Comparison of ENCODE assay signal across 8 cellular contexts in genomic region chr7:105352922-105353668, GRCh38. TPM values are rescaled to one million over a fixed set of nuclear protein-coding genes. Genes with fewer than 3 reads are reported as not detected.
DNase-seq lines count a peak whose midpoint lies in the region; TF ChIP-seq lines count a peak whose summit lies in the region.

No MANE protein-coding gene starts in this region.

- no peaks in the 10 kb centered on the region for H3K27me3 Mint-ChIP-seq in CD4-positive, alpha-beta memory T cell

- no peaks in the 10 kb centered on the region for H3K36me3 Mint-ChIP-seq in CD4-positive, alpha-beta memory T cell

- TF ChIP-seq CTCF in choroid plexus epithelial cell (conservative IDR thresholded peaks at IDR 0.05; ENCODE audit: low read depth, low read length): no peak
- no peak for TF ChIP-seq CTCF in osteoblast (IDR thresholded peaks at IDR 0.05; ENCODE audit: extremely low read depth, low read depth, low read length)

- H3K36me3 ChIP-seq in CD4-positive, alpha-beta memory T cell (ENCODE audit: insufficient read depth, low read length): no peaks in the 10 kb centered on the region
- no peaks in the 10 kb centered on the region for H3K36me3 ChIP-seq in osteoblast (ENCODE audit: insufficient read depth, low read length)

- no peak overlapping the region for H3K4me3 ChIP-seq in CD4-positive, alpha-beta memory T cell (ENCODE audit: low read length in 2 of 2)
- H3K4me3 ChIP-seq in choroid plexus epithelial cell (ENCODE audit: low read depth, low read length) (no peak overlapping the region), osteoblast (ENCODE audit: insufficient read depth, low read length) (no peak overlapping the region)

- peaks cover 47 to 70% (median 57%) of the 10 kb centered on the region in 4 donors for H3K4me1 Mint-ChIP-seq in CD4-positive, alpha-beta memory T cell

- DNase-seq in CD4-positive, alpha-beta memory T cell: no peak
- DNase-seq in NCI-H226: peak; percentile 24
- DNase-seq in choroid plexus epithelial cell (ENCODE audit: low read depth): peak; percentile 13
- DNase-seq in osteoblast (ENCODE audit: insufficient read length, low spot score, missing footprints): no peak
- DNase-seq in NCI-H1436 treated with DMSO at 0.1 percent for 48 hours (lab: John Stamatoyannopoulos, UW): no peak
- DNase-seq in NCI-H2196 treated with DMSO at 0.1 percent for 48 hours (lab: John Stamatoyannopoulos, UW; ENCODE audit: unreplicated experiment): no peak
- DNase-seq in GM19238 (ENCODE audit: insufficient read length, low spot score): no peak
- DNase-seq in GF-D8 (lab: John Stamatoyannopoulos, UW): no peak

- no peaks in the 10 kb centered on the region for H3K27me3 ChIP-seq in CD4-positive, alpha-beta memory T cell (ENCODE audit: insufficient read depth, low read length)
- H3K27me3 ChIP-seq in osteoblast (ENCODE audit: insufficient read depth, low read length): no peaks in the 10 kb centered on the region

- peak overlapping the region in 7 of 8 donors; percentile 9 to 89 (median 79) for H3K4me3 Mint-ChIP-seq in CD4-positive, alpha-beta memory T cell

- peaks cover 78% of the 10 kb centered on the region for H3K79me2 ChIP-seq in osteoblast (ENCODE audit: insufficient read depth, low read length)

- H3K4me2 ChIP-seq in osteoblast (ENCODE audit: insufficient read depth, low read length): peak overlapping the region; percentile 66

- peaks cover 35% of the 10 kb centered on the region for H4K20me1 ChIP-seq in osteoblast (ENCODE audit: insufficient read depth, low read length)

- no peaks in the 10 kb centered on the region for H3K9me3 ChIP-seq in CD4-positive, alpha-beta memory T cell (ENCODE audit: control insufficient read depth in 1 of 2, low read length in 2 of 2)
- H3K9me3 ChIP-seq in osteoblast (ENCODE audit: low read depth, low read length): no peaks in the 10 kb centered on the region

- H3K9me3 Mint-ChIP-seq in CD4-positive, alpha-beta memory T cell: no peaks in the 10 kb centered on the region

- intact Hi-C loops in CD4-positive, alpha-beta memory T cell (cut with micrococcal nuclease): loop anchor here (1.0 to 5.0 kb wide), 3 partner anchors 35 to 371 kb away; partner anchors contain the start of gene SRPK2

- peaks cover 74% of the 10 kb centered on the region for H3K4me1 ChIP-seq in CD4-positive, alpha-beta memory T cell (ENCODE audit: insufficient read depth, low read length)
- H3K4me1 ChIP-seq in osteoblast (ENCODE audit: insufficient read depth, low read length): peaks cover 33% of the 10 kb centered on the region

- peak overlapping the region; percentile 80 to 97 (median 96) for H3K27ac Mint-ChIP-seq in CD4-positive, alpha-beta memory T cell

- POLR2A ChIA-PET in CD4-positive, alpha-beta memory T cell (lab: Charles Lee; ENCODE audit: partially characterized antibody): interaction anchor here (0.9 to 5.2 kb wide), 11 partner anchors 9 to 369 kb away, joined by 3 to 48 read pairs (median 5); partner anchors contain the start of genes KMT2E and SRPK2

- H2AFZ ChIP-seq in osteoblast (ENCODE audit: low read length): no peak overlapping the region

- CTCF ChIA-PET in CD4-positive, alpha-beta memory T cell (lab: Charles Lee; ENCODE audit: partially characterized antibody): interaction anchor here (0.6 to 2.7 kb wide), 14 partner anchors 10 to 340 kb away, joined by 3 to 8 read pairs (median 4); partner anchors contain the start of gene SRPK2

- peak overlapping the region; percentile 28 for H3K27ac ChIP-seq in CD4-positive, alpha-beta memory T cell (ENCODE audit: low read depth, low read length)
- H3K27ac ChIP-seq in osteoblast (ENCODE audit: low read depth, low read length): peak overlapping the region; percentile 80

RNA-seq across cellular contexts. Expression of gene SRPK2, which starts 35.6 kb away (rescaled TPM):
- 10 to 100 TPM; 54.7 to 55.2 TPM for total RNA-seq in CD4-positive, alpha-beta memory T cell
- polyA plus RNA-seq in CD4-positive, alpha-beta memory T cell: 10 to 100 TPM; 36.0 to 48.7 TPM
- 81.0 and 82.2 TPM in 2 replicates for total RNA-seq in osteoblast

Comparison
In these comparisons a context has a peak if more than half of its experiments do, and no peak if none do; other contexts are left out.
1. DNase-seq: peak in NCI-H226 (single experiment) and choroid plexus epithelial cell (single experiment); none in CD4-positive, alpha-beta memory T cell (0 of 5), osteoblast (single experiment), NCI-H1436 treated with DMSO at 0.1 percent for 48 hours (single experiment), NCI-H2196 treated with DMSO at 0.1 percent for 48 hours (single experiment), GM19238 (single experiment) and GF-D8 (single experiment).